In genomic region chr4:47690611-47691010, GRCh38 we compare ENCODE assay signal across 19 cellular contexts.
"Had no signal": no experiment of that assay in that cellular context is flagged by ENCODE, and none has a peak within 500 bp of the region (broad histone marks: within the 10 kb centered on the region; RNA-seq: fewer than 3 reads in every experiment).

No MANE protein-coding gene starts in this region.

- H3K27ac ChIP-seq: colonic mucosa, gastrocnemius medialis, left ventricle myocardium inferior, VCaP had no signal

- H3K36me3 ChIP-seq: colonic mucosa, gastrocnemius medialis, left ventricle myocardium inferior had no signal

- FAIRE-seq: astrocyte, endothelial cell of umbilical vein had no signal

- H3K27me3 ChIP-seq: colonic mucosa, gastrocnemius medialis had no signal

- H3K9me3 Mint-ChIP-seq: activated CD4-positive, alpha-beta memory T cell treated with anti-CD3 and anti-CD28 coated beads for 36 hours; activated naive CD8-positive, alpha-beta T cell treated with anti-CD3 and anti-CD28 coated beads for 36 hours; activated T-cell treated with anti-CD3 and anti-CD28 coated beads, Interleukin-2, amount 50 U/mL, for 4 hours; memory B cell; natural killer cell treated with Interleukin-12 subunit alpha and Interleukin-12 subunit beta and Interleukin-15 and Interleukin-18, amount 100 ng/mL, for 72 hours had no signal

- H3K4me3 ChIP-seq: colonic mucosa, gastrocnemius medialis, left ventricle myocardium inferior had no signal

- ATAC-seq: activated T-cell treated with anti-CD3 and anti-CD28 coated beads, Interleukin-2, amount 50 U/mL, for 4 hours; gastrocnemius medialis; natural killer cell treated with Interleukin-12 subunit alpha and Interleukin-12 subunit beta and Interleukin-15 and Interleukin-18, amount 100 ng/mL, for 72 hours; sciatic nerve had no signal

- H3K4me1 Mint-ChIP-seq: activated naive CD8-positive, alpha-beta T cell treated with anti-CD3 and anti-CD28 coated beads for 36 hours; memory B cell had no signal

- H3K27me3 Mint-ChIP-seq: progenitor cell of endocrine pancreas had no signal

- H3K36me3 Mint-ChIP-seq: activated CD4-positive, alpha-beta memory T cell treated with anti-CD3 and anti-CD28 coated beads for 36 hours; activated naive CD8-positive, alpha-beta T cell treated with anti-CD3 and anti-CD28 coated beads for 36 hours; memory B cell; natural killer cell treated with Interleukin-12 subunit alpha and Interleukin-12 subunit beta and Interleukin-15 and Interleukin-18, amount 100 ng/mL, for 72 hours had no signal

- H3K27ac Mint-ChIP-seq: activated CD4-positive, alpha-beta memory T cell treated with anti-CD3 and anti-CD28 coated beads for 36 hours; activated naive CD8-positive, alpha-beta T cell treated with anti-CD3 and anti-CD28 coated beads for 36 hours; memory B cell; natural killer cell treated with Interleukin-12 subunit alpha and Interleukin-12 subunit beta and Interleukin-15 and Interleukin-18, amount 100 ng/mL, for 72 hours; progenitor cell of endocrine pancreas had no signal

- DNase-seq: activated CD4-positive, alpha-beta memory T cell treated with anti-CD3 and anti-CD28 coated beads for 36 hours; activated gamma-delta T cell; activated naive CD8-positive, alpha-beta T cell treated with anti-CD3 and anti-CD28 coated beads for 36 hours; activated T-cell treated with anti-CD3 and anti-CD28 coated beads, Interleukin-2, amount 50 U/mL, for 4 hours; colonic mucosa; gastrocnemius medialis; islet precursor cell; left ventricle myocardium inferior; nucleus accumbens; stimulated activated CD4-positive, alpha-beta T cell treated with anti-CD3 and anti-CD28 coated beads, Interleukin-12 subunit alpha, Interleukin-12 subunit beta, amount 100 ng/mL, for 4 hours; stimulated activated naive CD4-positive, alpha-beta T cell treated with Interleukin-2 at 50 U/mL for 16 hours; T-helper 9 cell had no signal

- H3K9me3 ChIP-seq: colonic mucosa, gastrocnemius medialis, left ventricle myocardium inferior had no signal

- H3K4me3 Mint-ChIP-seq: activated CD4-positive, alpha-beta memory T cell treated with anti-CD3 and anti-CD28 coated beads for 36 hours; activated naive CD8-positive, alpha-beta T cell treated with anti-CD3 and anti-CD28 coated beads for 36 hours; activated T-cell treated with anti-CD3 and anti-CD28 coated beads, Interleukin-2, amount 50 U/mL, for 4 hours; memory B cell; natural killer cell treated with Interleukin-12 subunit alpha and Interleukin-12 subunit beta and Interleukin-15 and Interleukin-18, amount 100 ng/mL, for 72 hours had no signal

- H3K4me1 ChIP-seq: colonic mucosa, gastrocnemius medialis had no signal
